Comparison of ENCODE assay signal across 12 cellular contexts in the genomic region with DNA sequence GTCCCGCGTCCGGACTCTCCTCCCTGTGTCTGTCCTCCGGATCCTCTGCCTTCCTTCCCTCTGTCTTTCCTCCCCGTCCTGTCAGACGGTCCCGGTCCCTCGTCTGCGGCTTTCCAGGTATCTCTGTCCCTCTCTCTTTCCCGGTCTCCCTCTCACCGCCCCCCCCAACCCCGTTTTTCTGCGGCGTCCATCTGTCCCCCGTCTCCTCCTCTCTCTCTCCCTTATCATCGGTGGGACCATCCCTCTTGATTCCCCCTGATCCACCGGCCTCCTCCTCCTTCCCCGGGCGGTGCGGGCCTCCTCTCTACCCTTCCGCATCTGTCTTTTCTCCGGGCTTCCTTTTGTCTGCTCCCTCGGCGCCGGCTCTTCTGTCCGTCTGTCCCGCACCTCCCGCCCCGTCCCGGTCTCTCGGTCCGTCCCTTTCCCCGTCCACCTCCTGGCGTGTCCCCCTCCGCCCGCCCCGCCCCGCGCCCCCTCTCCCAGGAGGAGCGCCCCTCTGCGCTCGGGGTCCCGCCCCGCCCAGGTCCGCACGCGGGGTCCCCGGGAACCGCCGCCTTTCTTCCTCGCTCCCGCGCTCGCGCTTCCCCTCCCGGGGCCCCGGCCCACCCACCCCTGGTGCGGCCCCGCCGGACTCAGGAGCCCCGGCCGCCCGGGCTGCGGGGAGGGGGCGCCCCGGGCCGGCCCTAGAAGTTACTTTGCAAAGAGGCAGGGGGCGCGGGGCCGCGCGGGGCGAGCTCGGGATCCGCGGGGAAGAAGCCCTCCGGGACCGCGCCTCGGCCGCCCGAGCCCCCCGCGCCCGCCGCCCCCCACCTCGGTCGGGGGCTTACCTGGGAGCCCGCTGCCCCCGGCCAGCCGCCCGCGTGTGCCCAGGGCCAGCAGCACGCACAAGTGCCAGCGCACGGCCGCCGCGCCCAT. TPM values are rescaled to one million over a fixed set of nuclear protein-coding genes. Genes with fewer than 3 reads are reported as not detected.
DNase-seq lines count a peak whose midpoint lies in the region; ATAC-seq and TF ChIP-seq lines count a peak whose summit lies in the region.
"Had no signal": no experiment of that assay in that cellular context is flagged by ENCODE, and none has a peak within 500 bp of the region (broad histone marks: within the 10 kb centered on the region; RNA-seq: fewer than 3 reads in every experiment).

No MANE protein-coding gene starts in this region.

- ATAC-seq in GM19463 (IDR thresholded peaks at IDR 0.05; ENCODE audit: unreplicated experiment) (no peak), GM18858 (IDR thresholded peaks at IDR 0.05; ENCODE audit: unreplicated experiment) (no peak)

- peak overlapping the region; percentile 89 for H3K4me3 Mint-ChIP-seq in endothelial cell (ENCODE audit: unreplicated experiment)
- H3K4me3 Mint-ChIP-seq: stimulated activated naive CD8-positive, alpha-beta T cell treated with anti-CD3 and anti-CD28 coated beads, Interleukin-15, Interleukin-2, amounts not matched to agents 100 ng/mL and 50 ng/mL, for 24 hours had no signal

- H3K27me3 Mint-ChIP-seq in endothelial cell (ENCODE audit: unreplicated experiment), result peaks cover 15% of the 10 kb centered on the region

- no peak for TF ChIP-seq EP300 in ovary (IDR thresholded peaks at IDR 0.05)

- TF ChIP-seq CTCF in HL-60 (IDR thresholded peaks at IDR 0.05; ENCODE audit: insufficient read depth, low read length), result no peak
- TF ChIP-seq CTCF in endothelial cell (IDR thresholded peaks at IDR 0.05; ENCODE audit: unreplicated experiment), result no peak
- no peak for TF ChIP-seq CTCF in ovary (IDR thresholded peaks at IDR 0.05)

- H3K4me2 ChIP-seq in BLaER1, result peak overlapping the region; percentile 56

- peaks cover 6% of the 10 kb centered on the region; the same call in 1 of the 2 replicates for H4K20me1 ChIP-seq in BLaER1

- H3K36me3 ChIP-seq in BLaER1, result no peaks in the 10 kb centered on the region
- no peaks in the 10 kb centered on the region for H3K36me3 ChIP-seq in ovary

- WGBS in ovary, 3 donors, result 1 to 5% (median 5%) methylated on average over 45 to 98 of the region's 99 CpGs

- H3K4me3 ChIP-seq in BLaER1 (peak overlapping the region; percentile 36; the same call in 1 of the 2 replicates), HL-60 (replicated peaks; ENCODE audit: insufficient read depth, low read length) (peak overlapping the region; percentile 43), ovary (peak overlapping the region; percentile 29)

- peaks cover 30% of the 10 kb centered on the region for H3K27me3 ChIP-seq in BLaER1
- peaks cover 12% of the 10 kb centered on the region for H3K27me3 ChIP-seq in HL-60 (ENCODE audit: insufficient read depth, poor library complexity, severe bottlenecking)
- H3K27me3 ChIP-seq in ovary, result no peaks in the 10 kb centered on the region

- H3K9ac ChIP-seq in BLaER1, result no peak overlapping the region

- intact Hi-C loops in ovary (cut with DNase I), result loop anchor here in 2 of 4 donors (5.0 to 10.0 kb wide), 3 partner anchors 35 to 108 kb away; no protein-coding TSS in a partner anchor

- H3K9me3 Mint-ChIP-seq in endothelial cell (ENCODE audit: unreplicated experiment), result no peaks in the 10 kb centered on the region
- H3K9me3 Mint-ChIP-seq: stimulated activated naive CD8-positive, alpha-beta T cell treated with anti-CD3 and anti-CD28 coated beads, Interleukin-15, Interleukin-2, amounts not matched to agents 100 ng/mL and 50 ng/mL, for 24 hours had no signal

- DNase-seq in HL-60 (ENCODE audit: low read depth in 1 of 2, low spot score in 1 of 2) (no peak), endothelial cell (ENCODE audit: low spot score) (no peak), ovary (peak in 2 of 5 donors; percentile 28 to 59), mucosa of gallbladder (ENCODE audit: low spot score) (no peak), NCI-H146 treated with DMSO at 0.1 percent for 48 hours (lab: John Stamatoyannopoulos, UW; ENCODE audit: unreplicated experiment) (no peak)
- DNase-seq: foreskin keratinocyte, KG1, NCI-H524 treated with DMSO at 0.1 percent for 48 hours had no signal

- no peak for TF ChIP-seq POLR2A in ovary (IDR thresholded peaks at IDR 0.05)

- peaks cover 19% of the 10 kb centered on the region for H3K4me1 Mint-ChIP-seq in endothelial cell (ENCODE audit: unreplicated experiment)

- peaks cover 5% of the 10 kb centered on the region for H3K36me3 Mint-ChIP-seq in endothelial cell (ENCODE audit: low read depth, unreplicated experiment)

- H3K27ac ChIP-seq in BLaER1 (no peak overlapping the region), HL-60 (replicated peaks) (no peak overlapping the region), ovary (peak overlapping the region; percentile 33 to 68)
- H3K27ac ChIP-seq: foreskin keratinocyte had no signal

- no peak overlapping the region for H3K27ac Mint-ChIP-seq in endothelial cell (ENCODE audit: unreplicated experiment)
- H3K27ac Mint-ChIP-seq: stimulated activated naive CD8-positive, alpha-beta T cell treated with anti-CD3 and anti-CD28 coated beads, Interleukin-15, Interleukin-2, amounts not matched to agents 100 ng/mL and 50 ng/mL, for 24 hours had no signal

- peaks cover 40% of the 10 kb centered on the region for H3K4me1 ChIP-seq in BLaER1
- H3K4me1 ChIP-seq in ovary (ENCODE audit: insufficient read depth), result no peaks in the 10 kb centered on the region
- H3K4me1 ChIP-seq: foreskin keratinocyte had no signal

- no peaks in the 10 kb centered on the region for H3K9me3 ChIP-seq in BLaER1
- H3K9me3 ChIP-seq in ovary, result no peaks in the 10 kb centered on the region

RNA-seq across cellular contexts. Expression of a gene that starts 0.6 kb away (rescaled TPM):
- total RNA-seq in endothelial cell (ENCODE audit: unreplicated experiment), result 54.7 TPM
- total RNA-seq in ovary, result 100 to 1,000 TPM in 4 of 7 donors, 10 to 100 TPM in 1, 1 to 10 TPM in 2; 5.5 to 202 (median 101) TPM
- polyA plus RNA-seq in ovary, result 10 to 100 TPM; 11.1 to 20.1 TPM
- 1.7 TPM for total RNA-seq in mucosa of gallbladder
- total RNA-seq: foreskin keratinocyte had no signal
- polyA plus RNA-seq: foreskin keratinocyte had no signal

Comparison
In these comparisons a context has a peak if more than half of its experiments do, and no peak if none do; other contexts are left out.
1. H3K27ac ChIP-seq: peak in ovary (2 of 2); none in BLaER1 (single experiment) and HL-60 (single experiment).
2. Peak in every context shown above with its lines, with median percentiles within 50 percentile points of each other: H3K4me3 ChIP-seq.